In genomic region chr22:50218153-50218995, GRCh38 we compare ENCODE assay signal across 12 cellular contexts. TPM values are rescaled to one million over a fixed set of nuclear protein-coding genes. Genes with fewer than 3 reads are reported as not detected.
DNase-seq lines count a peak whose midpoint lies in the region; ATAC-seq and TF ChIP-seq lines count a peak whose summit lies in the region.
"Had no signal": no experiment of that assay in that cellular context is flagged by ENCODE, and none has a peak within 500 bp of the region (broad histone marks: within the 10 kb centered on the region; RNA-seq: fewer than 3 reads in every experiment).

No MANE protein-coding gene starts in this region.

- H3K27me3 ChIP-seq in gastrocnemius medialis (no peaks in the 10 kb centered on the region), mammary epithelial cell (ENCODE audit: insufficient read depth, low read length) (no peaks in the 10 kb centered on the region)
- H3K27me3 ChIP-seq: ovary, SJCRH30, spleen, vagina had no signal

- H2AFZ ChIP-seq in mammary epithelial cell (ENCODE audit: low read depth, low read length): no peak overlapping the region

- no peaks in the 10 kb centered on the region for H4K20me1 ChIP-seq in mammary epithelial cell (ENCODE audit: insufficient read depth, low read length)

- in situ Hi-C loops in gastrocnemius medialis (cut with MboI; ENCODE audit: low sequenced_read_pairs in 4 of 4): no loop called here
- in situ Hi-C loops in mammary epithelial cell (cut with MboI; ENCODE audit: low sequenced_read_pairs in 2 of 2): loop anchor here in 1 of 2 donors (25.0 kb wide), 1 partner anchor 281 kb away; no protein-coding TSS in a partner anchor

- H3K4me1 ChIP-seq in gastrocnemius medialis (no peaks in the 10 kb centered on the region), mammary epithelial cell (ENCODE audit: insufficient read depth, low read length) (no peaks in the 10 kb centered on the region)
- H3K4me1 ChIP-seq: SJCRH30, spleen, vagina had no signal

- H3K9me3 ChIP-seq in gastrocnemius medialis (no peaks in the 10 kb centered on the region), mammary epithelial cell (replicated peaks; ENCODE audit: insufficient read depth, low read length) (no peaks in the 10 kb centered on the region)
- H3K9me3 ChIP-seq: ovary, SJCRH30, spleen, vagina had no signal

- no peak for TF ChIP-seq CTCF in epithelial cell of esophagus (IDR thresholded peaks at IDR 0.05; ENCODE audit: insufficient read depth, low read depth, low read length, missing control alignments)
- TF ChIP-seq CTCF in gastrocnemius medialis (IDR thresholded peaks at IDR 0.05 in 4 of 5, conservative IDR thresholded peaks at IDR 0.05 in 1 of 5): no peak
- TF ChIP-seq CTCF in mammary epithelial cell (conservative IDR thresholded peaks at IDR 0.05 in 1 of 2, IDR thresholded peaks at IDR 0.05 in 1 of 2; ENCODE audit: extremely low read depth in 1 of 2, insufficient read depth in 1 of 2, low read depth in 1 of 2, low read length in 2 of 2): no peak

- H3K27ac ChIP-seq in gastrocnemius medialis: peak overlapping the region; percentile 31 to 61 (median 46)
- no peak overlapping the region for H3K27ac ChIP-seq in mammary epithelial cell (ENCODE audit: insufficient read depth, low read depth, low read length)
- H3K27ac ChIP-seq: ovary, SJCRH30, spleen, vagina had no signal

- H3K4me3 ChIP-seq in epithelial cell of esophagus (ENCODE audit: low read length) (no peak overlapping the region), gastrocnemius medialis (no peak overlapping the region), mammary epithelial cell (replicated peaks in 1 of 3; ENCODE audit: insufficient read depth in 1 of 3, low read depth in 2 of 3, low read length in 3 of 3) (no peak overlapping the region)
- H3K4me3 ChIP-seq: ovary, SJCRH30, spleen, vagina had no signal

- TF ChIP-seq POLR2A in gastrocnemius medialis (IDR thresholded peaks at IDR 0.05): no peak

- BruUV-seq in mammary epithelial cell (replicated peaks; lab: Mats Ljungman, UMichigan): no TSS peak

- peaks cover 23% of the 10 kb centered on the region for H3K79me2 ChIP-seq in mammary epithelial cell (ENCODE audit: insufficient read depth, low read length)

- intact Hi-C loops in gastrocnemius medialis (cut with DNase I; ENCODE audit: low total_unique reads): no loop called here
- intact Hi-C loops in mammary epithelial cell (cut with micrococcal nuclease): no loop called here

- no peak for ATAC-seq in gastrocnemius medialis

- H3K36me3 ChIP-seq in gastrocnemius medialis (peaks cover 0 to 90% of the 10 kb centered on the region in 2 donors), mammary epithelial cell (ENCODE audit: insufficient read depth, low read length) (peaks cover 4% of the 10 kb centered on the region)
- H3K36me3 ChIP-seq: ovary had no signal

- peak; percentile 58 for DNase-seq in activated CD8-positive, alpha-beta memory T cell treated with anti-CD3 and anti-CD28 coated beads for 24 hours
- DNase-seq in activated CD8-positive, alpha-beta memory T cell treated with anti-CD3 and anti-CD28 coated beads, Interleukin-2, amount 50 U/mL, for 48 hours: no peak
- DNase-seq in epithelial cell of esophagus (ENCODE audit: low read depth) (peak; percentile 42), gastrocnemius medialis (no peak), mammary epithelial cell (no peak), NOMO-1 treated with DMSO at 0.1 percent for 48 hours (lab: John Stamatoyannopoulos, UW; ENCODE audit: unreplicated experiment) (no peak)
- DNase-seq: activated CD4-positive, alpha-beta T cell treated with anti-CD3 and anti-CD28 coated beads, Interleukin-2, amount 50 U/mL, for 4 hours; cerebellar nuclear complex; spleen had no signal

- dilution Hi-C loops in mammary epithelial cell (cut with HindIII; ENCODE audit: low sequenced_read_pairs): loop anchor here (5.0 to 10.0 kb wide), 3 partner anchors 66 to 206 kb away; no protein-coding TSS in a partner anchor

- WGBS in mammary epithelial cell (ENCODE audit: low coverage, missing lambda C conversion rate): 87% methylated on average over 22 of the region's 43 CpGs

- CTCF ChIA-PET in mammary epithelial cell (lab: Charles Lee; ENCODE audit: low non-redundant PET): no interaction called here

- no peak overlapping the region for H3K9ac ChIP-seq in mammary epithelial cell (ENCODE audit: insufficient read depth, low read length)

- no peak overlapping the region for H3K4me2 ChIP-seq in mammary epithelial cell (ENCODE audit: insufficient read depth, low read depth, low read length)

RNA-seq across cellular contexts. Expression of gene SELENOO, which starts 17.6 kb away (rescaled TPM):
- total RNA-seq in gastrocnemius medialis: 10 to 100 TPM; 26.4 to 54.9 (median 34.0) TPM
- total RNA-seq in mammary epithelial cell: 10 to 100 TPM; 21.5 to 36.9 TPM
- polyA plus RNA-seq in mammary epithelial cell: 39.7 TPM
- 12.8 TPM for polyA minus RNA-seq in mammary epithelial cell

RNA-seq across cellular contexts. Expression of gene TUBGCP6, which starts 26.4 kb away (rescaled TPM):
- total RNA-seq in gastrocnemius medialis: 10 to 100 TPM; 18.7 to 27.4 (median 19.2) TPM
- 10 to 100 TPM; 33.0 to 34.0 TPM for total RNA-seq in mammary epithelial cell
- 12.3 TPM for polyA plus RNA-seq in mammary epithelial cell
- polyA minus RNA-seq in mammary epithelial cell: 18.7 TPM

RNA-seq across cellular contexts. Expression of gene TRABD, which starts 32.7 kb away (rescaled TPM):
- total RNA-seq in gastrocnemius medialis (10 to 100 TPM; 21.4 to 30.3 (median 24.5) TPM), mammary epithelial cell (10 to 100 TPM; 25.8 to 63.5 TPM)
- polyA plus RNA-seq in mammary epithelial cell: 53.4 TPM
- 43.4 TPM for polyA minus RNA-seq in mammary epithelial cell

RNA-seq across cellular contexts. Expression of gene HDAC10, which starts 32.7 kb away (rescaled TPM):
- total RNA-seq in gastrocnemius medialis: 10 to 100 TPM in 2 of 4 donors, 1 to 10 TPM in 2; 4.1 to 24.9 (median 8.6) TPM
- 10 to 100 TPM; 10.7 to 23.6 TPM for total RNA-seq in mammary epithelial cell
- polyA plus RNA-seq in mammary epithelial cell: 8.9 TPM
- polyA minus RNA-seq in mammary epithelial cell: 2.7 TPM

RNA-seq across cellular contexts. Expression of gene MAPK12, which starts 43.1 kb away (rescaled TPM):
- total RNA-seq in gastrocnemius medialis: 100 to 1,000 TPM; 126 to 290 (median 219) TPM
- total RNA-seq in mammary epithelial cell: 10 to 100 TPM; 11.1 to 11.5 TPM
- 5.8 TPM for polyA plus RNA-seq in mammary epithelial cell
- 1.1 TPM for polyA minus RNA-seq in mammary epithelial cell

Comparison
In these comparisons a context has a peak if more than half of its experiments do, and no peak if none do; other contexts are left out.
1. DNase-seq: peak in activated CD8-positive, alpha-beta memory T cell treated with anti-CD3 and anti-CD28 coated beads for 24 hours (single experiment) and epithelial cell of esophagus (single experiment); none in activated CD8-positive, alpha-beta memory T cell treated with anti-CD3 and anti-CD28 coated beads, Interleukin-2, amount 50 U/mL, for 48 hours (single experiment), gastrocnemius medialis (0 of 2), mammary epithelial cell (single experiment) and NOMO-1 treated with DMSO at 0.1 percent for 48 hours (single experiment).